8 cellular contexts compared by ENCODE assay signal in the genomic region with DNA sequence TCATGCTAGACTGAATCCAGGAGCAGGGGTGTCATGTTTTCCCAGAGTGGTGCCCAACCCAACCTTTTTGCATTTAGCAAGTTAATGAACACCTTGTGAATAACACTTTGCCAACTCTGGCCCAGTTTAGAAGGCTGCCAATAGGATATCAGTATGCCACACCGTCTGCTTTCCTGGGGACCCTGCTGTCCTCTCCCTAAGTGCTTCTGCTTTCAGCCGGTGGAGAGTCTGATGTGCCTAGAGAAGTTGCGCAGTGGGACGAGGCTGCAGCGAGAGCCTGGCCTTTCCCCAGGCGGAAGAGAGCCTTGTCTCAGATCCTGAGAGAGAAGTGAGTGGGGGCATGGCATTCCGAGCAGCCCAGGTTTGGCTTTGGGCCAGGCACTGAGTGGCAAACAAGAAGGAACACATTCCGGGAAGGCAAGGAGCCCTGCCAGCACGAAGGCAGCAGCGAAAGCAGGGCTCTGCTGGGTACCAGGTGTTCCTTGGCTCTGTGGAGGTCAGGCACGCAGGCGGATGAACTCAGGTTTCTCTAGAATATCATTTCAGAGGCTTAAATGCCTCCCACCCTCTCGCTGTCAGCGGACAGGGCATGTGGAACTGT. TPM values are rescaled to one million over a fixed set of nuclear protein-coding genes. Genes with fewer than 3 reads are reported as not detected.
A peak's percentile ranks its signal among the peaks of the same experiment; 100 is the strongest.
DNase-seq lines count a peak whose midpoint lies in the region; ATAC-seq, FAIRE-seq and TF ChIP-seq lines count a peak whose summit lies in the region.

No MANE protein-coding gene starts in this region.

- CTCF ChIA-PET in CD4-positive, alpha-beta memory T cell (lab: Charles Lee; ENCODE audit: partially characterized antibody): interaction anchor here (0.8 to 3.1 kb wide), 9 partner anchors 11 to 441 kb away, joined by 3 to 87 read pairs (median 7); no protein-coding TSS in a partner anchor
- CTCF ChIA-PET in GM12878 (lab: Yijun Ruan, JAX): interaction anchor here (0.6 to 4.2 kb wide), 13 partner anchors 13 to 1271 kb away, joined by 3 to 69 read pairs (median 6); no protein-coding TSS in a partner anchor

- H3K79me2 ChIP-seq in GM12878 (ENCODE audit: control insufficient read depth, insufficient read depth, low read length): no peaks in the 10 kb centered on the region

- H3K27ac Mint-ChIP-seq in CD4-positive, alpha-beta memory T cell: no peak overlapping the region

- SMC1A ChIA-PET in GM12878 (lab: Charles Lee; ENCODE audit: uncharacterized antibody, unreplicated experiment): interaction anchor here (0.9 to 5.9 kb wide), 8 partner anchors 13 to 410 kb away, joined by 3 to 49 read pairs (median 14); no protein-coding TSS in a partner anchor

- WGBS in GM12878 (ENCODE audit: insufficient coverage, insufficient replicate concordance, low lambda C conversion rate, missing lambda C conversion rate): 90% methylated on average over 14 of the region's 14 CpGs

- intact Hi-C loops in CD4-positive, alpha-beta memory T cell (cut with micrococcal nuclease): loop anchor here (5.0 kb wide), 1 partner anchor 768 kb away; no protein-coding TSS in a partner anchor
- intact Hi-C loops in GM12878 (cut with micrococcal nuclease; ENCODE audit: unreplicated experiment): loop anchor here (2.0 to 10.0 kb wide), 2 partner anchors 220 to 410 kb away; no protein-coding TSS in a partner anchor

- no peak for ATAC-seq in GM12878
- no peak for ATAC-seq in HG03045 (IDR thresholded peaks at IDR 0.05; ENCODE audit: unreplicated experiment)
- ATAC-seq in HG03342 (IDR thresholded peaks at IDR 0.05; ENCODE audit: unreplicated experiment): no peak

- no peaks in the 10 kb centered on the region for H4K20me1 ChIP-seq in GM12878 (ENCODE audit: control insufficient read depth, insufficient read depth)

- H3K4me2 ChIP-seq in GM12878 (ENCODE audit: control insufficient read depth, insufficient read depth): peak overlapping the region; percentile 86

- RAD21 ChIA-PET in GM12878 (lab: Charles Lee; ENCODE audit: unreplicated experiment): interaction anchor here (0.8 to 2.5 kb wide), 7 partner anchors 11 to 411 kb away, joined by 3 to 33 read pairs (median 5); no protein-coding TSS in a partner anchor

- no peaks in the 10 kb centered on the region for H3K27me3 ChIP-seq in CD4-positive, alpha-beta memory T cell (ENCODE audit: insufficient read depth, low read length)
- H3K27me3 ChIP-seq in GM12878 (replicated peaks in 1 of 2; ENCODE audit: control insufficient read depth in 2 of 2, insufficient read depth in 2 of 2, low read length in 1 of 2) (no peaks in the 10 kb centered on the region), kidney epithelial cell (ENCODE audit: control insufficient read depth, insufficient read depth, low read length) (no peaks in the 10 kb centered on the region), stomach smooth muscle (ENCODE audit: control insufficient read depth in 1 of 2, insufficient read depth in 2 of 2, low read length in 2 of 2) (no peaks in the 10 kb centered on the region)

- TF ChIP-seq RAD21 in GM12878 (IDR thresholded peaks at IDR 0.05; ENCODE audit: insufficient read depth, low read depth, low read length): no peak

- H3K27ac ChIP-seq in CD4-positive, alpha-beta memory T cell (ENCODE audit: low read depth, low read length): no peak overlapping the region
- H3K27ac ChIP-seq in GM12878 (ENCODE audit: control insufficient read depth, insufficient read depth): no peak overlapping the region
- peak overlapping the region; percentile 86 for H3K27ac ChIP-seq in stomach smooth muscle (ENCODE audit: low read length)

- H3K4me3 Mint-ChIP-seq in CD4-positive, alpha-beta memory T cell: peak overlapping the region in 5 of 8 donors; percentile 43 to 90 (median 84)

- H3K4me1 Mint-ChIP-seq in CD4-positive, alpha-beta memory T cell: peaks cover 0 to 1% (median 0%) of the 10 kb centered on the region in 4 donors

- peak overlapping the region; percentile 99 for H2AFZ ChIP-seq in GM12878 (ENCODE audit: control insufficient read depth, low read depth, low read length)

- in situ Hi-C loops in GM12878 (cut with MboI): loop anchor here (5.0 to 10.0 kb wide), 3 partner anchors 350 to 700 kb away; no protein-coding TSS in a partner anchor

- H3K9ac ChIP-seq in GM12878 (ENCODE audit: control insufficient read depth, insufficient read depth, low read length) (peak overlapping the region; percentile 76; the same call in 1 of the 2 replicates), stomach smooth muscle (ENCODE audit: low read length in 2 of 2) (peak overlapping the region; percentile 71 to 83)

- no peak for TF ChIP-seq POLR2A in GM12878 (IDR thresholded peaks at IDR 0.05; ENCODE audit: low read depth, low read length)

- no peaks in the 10 kb centered on the region for H3K9me3 ChIP-seq in CD4-positive, alpha-beta memory T cell (ENCODE audit: control insufficient read depth in 1 of 2, low read length in 2 of 2)
- no peaks in the 10 kb centered on the region for H3K9me3 ChIP-seq in GM12878 (replicated peaks; ENCODE audit: control insufficient read depth, insufficient read depth, low read length)
- no peaks in the 10 kb centered on the region for H3K9me3 ChIP-seq in stomach smooth muscle (ENCODE audit: control insufficient read depth in 2 of 2, low read length in 2 of 2)

- DNase-seq in CD4-positive, alpha-beta memory T cell: no peak
- DNase-seq in NCI-H187 treated with DMSO at 0.1 percent for 48 hours (lab: John Stamatoyannopoulos, UW) (peak; percentile 32), GM12878 (ENCODE audit: low read depth, low spot score) (no peak), kidney epithelial cell (ENCODE audit: low read depth) (peak; percentile 71), T-helper 9 cell (no peak)

- TF ChIP-seq CTCF in GM12878 (IDR thresholded peaks at IDR 0.05 in 2 of 3, conservative IDR thresholded peaks at IDR 0.05 in 1 of 3; ENCODE audit: control insufficient read depth in 2 of 3, extremely low read depth in 1 of 3, insufficient read depth in 1 of 3, low read depth in 3 of 3, low read length in 3 of 3): no peak
- no peak for TF ChIP-seq CTCF in kidney epithelial cell (IDR thresholded peaks at IDR 0.05; ENCODE audit: insufficient read depth, low read length, poor library complexity, severe bottlenecking)

- no peak for TF ChIP-seq EP300 in GM12878 (IDR thresholded peaks at IDR 0.05; ENCODE audit: borderline replicate concordance in 1 of 2, control insufficient read depth in 1 of 2, low read depth in 2 of 2, low read length in 2 of 2)

- no peaks in the 10 kb centered on the region for H3K36me3 ChIP-seq in CD4-positive, alpha-beta memory T cell (ENCODE audit: insufficient read depth, low read length)
- no peaks in the 10 kb centered on the region for H3K36me3 ChIP-seq in GM12878 (ENCODE audit: control insufficient read depth in 2 of 2, insufficient read depth in 2 of 2, low read length in 1 of 2)
- H3K36me3 ChIP-seq in kidney epithelial cell (ENCODE audit: control insufficient read depth, insufficient read depth, low read length): no peaks in the 10 kb centered on the region
- H3K36me3 ChIP-seq in stomach smooth muscle (ENCODE audit: control insufficient read depth in 2 of 2, insufficient read depth in 2 of 2, low read length in 2 of 2): no peaks in the 10 kb centered on the region

- H3K36me3 Mint-ChIP-seq in CD4-positive, alpha-beta memory T cell: no peaks in the 10 kb centered on the region

- FAIRE-seq in GM12878 (lab: Jason Lieb, UNC): no peak

- no peaks in the 10 kb centered on the region for H3K9me3 Mint-ChIP-seq in CD4-positive, alpha-beta memory T cell

- H3K4me1 ChIP-seq in CD4-positive, alpha-beta memory T cell (ENCODE audit: insufficient read depth, low read length): no peaks in the 10 kb centered on the region
- H3K4me1 ChIP-seq in GM12878 (ENCODE audit: control insufficient read depth, insufficient read depth, low read length) (no peaks in the 10 kb centered on the region), stomach smooth muscle (ENCODE audit: control insufficient read depth, insufficient read depth, low read length) (peaks cover 26% of the 10 kb centered on the region)

- no peak overlapping the region for H3K4me3 ChIP-seq in CD4-positive, alpha-beta memory T cell (ENCODE audit: low read length in 2 of 2)
- H3K4me3 ChIP-seq in GM12878 (no peak overlapping the region), kidney epithelial cell (ENCODE audit: low read depth, low read length) (peak overlapping the region; percentile 34), stomach smooth muscle (ENCODE audit: low read length in 2 of 2) (peak overlapping the region; percentile 75 to 81)

- H3K27me3 Mint-ChIP-seq in CD4-positive, alpha-beta memory T cell: peaks cover 0 to 2% of the 10 kb centered on the region in 2 donors

- BruUV-seq in GM12878 (replicated peaks; lab: Mats Ljungman, UMichigan): no TSS peak

- POLR2A ChIA-PET in CD4-positive, alpha-beta memory T cell (lab: Charles Lee; ENCODE audit: partially characterized antibody): no interaction called here
- POLR2A ChIA-PET in GM12878 (lab: Charles Lee): interaction anchor here (1.4 kb wide), 1 partner anchor 14 kb away, joined by 4 read pairs; no protein-coding TSS in a partner anchor

RNA-seq across cellular contexts. Expression of a gene that starts 36.9 kb away (rescaled TPM):
- 1 to 10 TPM; 1.1 to 2.6 TPM for total RNA-seq in CD4-positive, alpha-beta memory T cell
- polyA plus RNA-seq in CD4-positive, alpha-beta memory T cell: 1 to 10 TPM in 1 of 2 donors, under 1 TPM in 1; 0.69 to 1.4 TPM
- 3.1 and 3.5 TPM in 2 replicates for total RNA-seq in GM12878 (2013; cell fraction: nucleolus; rRNA removed)
- total RNA-seq in GM12878 (2014; rRNA removed) (1.5 and 2.0 TPM in 2 replicates), GM12878 (2014; rRNA removed; fragmentation: Illumina TruSeq; extraction: Trizol) (1.3 TPM in 2 replicates), GM12878 (2021) (1.8 and 2.4 TPM in 2 replicates), kidney epithelial cell (2.4 and 3.0 TPM in 2 replicates)
- 1.6 TPM for polyA plus RNA-seq in GM12878 (2011; ENCODE audit: low read depth)
- polyA plus RNA-seq in GM12878 (2011; rRNA removed) (5.2 and 5.6 TPM in 2 replicates), GM12878 (2014; fragmentation: Illumina TruSeq; extraction: Trizol) (2.1 and 2.2 TPM in 2 replicates), GM12878 (2014; fragmentation: Nextera tagmentation; extraction: Ambion mirVana) (1 to 10 TPM; 2.2 to 4.0 TPM), GM12878 (2014; rRNA removed) (0.87 and 1.3 TPM in 2 replicates), GM12878 (2016; fragmentation: Nextera tagmentation; extraction: Ambion mirVana) (1 to 10 TPM; 3.7 to 4.2 TPM)
- 2.5 and 3.3 TPM in 2 replicates for polyA plus RNA-seq in GM12878 (2011; cell fraction: cytosol; rRNA removed)
- 1.1 and 2.8 TPM in 2 replicates for polyA plus RNA-seq in GM12878 (2011; cell fraction: nucleus; rRNA removed)
- polyA plus RNA-seq in GM12878 (2012): 1.2 and 2.6 TPM in 2 replicates
- 9.1 and 12.0 TPM in 2 replicates for polyA minus RNA-seq in GM12878 (2011; rRNA and poly(A)+ RNA removed)
- polyA minus RNA-seq in GM12878 (2011; cell fraction: cytosol; rRNA and poly(A)+ RNA removed): 4.2 and 6.0 TPM in 2 replicates
- polyA minus RNA-seq in GM12878 (2011; cell fraction: nucleus; rRNA and poly(A)+ RNA removed): 0.85 and 1.4 TPM in 2 replicates

RNA-seq across cellular contexts. Expression of a gene that starts 37.2 kb away (rescaled TPM):
- 10 to 100 TPM; 37.9 to 44.0 TPM for total RNA-seq in CD4-positive, alpha-beta memory T cell
- 10 to 100 TPM in 1 of 2 donors, 1 to 10 TPM in 1; 7.8 to 18.1 TPM for polyA plus RNA-seq in CD4-positive, alpha-beta memory T cell
- total RNA-seq in GM12878 (2013; cell fraction: nucleolus; rRNA removed): 185 and 197 TPM in 2 replicates
- total RNA-seq in GM12878 (2014; rRNA removed) (17.8 and 20.2 TPM in 2 replicates), GM12878 (2014; rRNA removed; fragmentation: Illumina TruSeq; extraction: Trizol) (25.3 and 28.3 TPM in 2 replicates), GM12878 (2021) (18.7 and 23.3 TPM in 2 replicates), kidney epithelial cell (16.3 and 17.0 TPM in 2 replicates)
- polyA plus RNA-seq in GM12878 (2011; ENCODE audit: low read depth): 7.7 TPM
- polyA plus RNA-seq in GM12878 (2011; rRNA removed) (17.0 and 17.3 TPM in 2 replicates), GM12878 (2014; fragmentation: Illumina TruSeq; extraction: Trizol) (11.7 and 13.7 TPM in 2 replicates), GM12878 (2014; fragmentation: Nextera tagmentation; extraction: Ambion mirVana) (1 to 10 TPM; 3.3 to 5.9 TPM), GM12878 (2014; rRNA removed) (6.5 and 8.3 TPM in 2 replicates), GM12878 (2016; fragmentation: Nextera tagmentation; extraction: Ambion mirVana) (10 to 100 TPM; 10.6 to 12.7 TPM)
- polyA plus RNA-seq in GM12878 (2011; cell fraction: cytosol; rRNA removed): 10.5 and 13.0 TPM in 2 replicates
- polyA plus RNA-seq in GM12878 (2011; cell fraction: nucleus; rRNA removed): 28.0 and 31.0 TPM in 2 replicates
- polyA plus RNA-seq in GM12878 (2012): 7.7 and 8.6 TPM in 2 replicates
- 71.1 and 101 TPM in 2 replicates for polyA minus RNA-seq in GM12878 (2011; rRNA and poly(A)+ RNA removed)
- 19.0 and 21.0 TPM in 2 replicates for polyA minus RNA-seq in GM12878 (2011; cell fraction: cytosol; rRNA and poly(A)+ RNA removed)
- 47.8 and 80.0 TPM in 2 replicates for polyA minus RNA-seq in GM12878 (2011; cell fraction: nucleus; rRNA and poly(A)+ RNA removed)

RNA-seq across cellular contexts. Expression of a gene that starts 42.5 kb away (rescaled TPM):
- not detected for total RNA-seq in CD4-positive, alpha-beta memory T cell
- polyA plus RNA-seq in CD4-positive, alpha-beta memory T cell: not detected
- not detected in 2 replicates for total RNA-seq in GM12878 (2013; cell fraction: nucleolus; rRNA removed)
- not detected in 2 replicates for total RNA-seq in GM12878 (2014; rRNA removed)
- not detected in 2 replicates for total RNA-seq in GM12878 (2014; rRNA removed; fragmentation: Illumina TruSeq; extraction: Trizol)
- total RNA-seq in GM12878 (2021): not detected in 2 replicates
- polyA plus RNA-seq in GM12878 (2011; ENCODE audit: low read depth): not detected
- not detected in 2 replicates for polyA plus RNA-seq in GM12878 (2011; rRNA removed)
- polyA plus RNA-seq in GM12878 (2011; cell fraction: cytosol; rRNA removed): not detected in 2 replicates
- not detected in 2 replicates for polyA plus RNA-seq in GM12878 (2011; cell fraction: nucleus; rRNA removed)
- not detected in 2 replicates for polyA plus RNA-seq in GM12878 (2012)
- polyA plus RNA-seq in GM12878 (2014; fragmentation: Illumina TruSeq; extraction: Trizol): not detected in 2 replicates
- under 1 TPM in 1 of 2 experiments, not detected in 1; 0.02 TPM for polyA plus RNA-seq in GM12878 (2014; fragmentation: Nextera tagmentation; extraction: Ambion mirVana)
- not detected in 2 replicates for polyA plus RNA-seq in GM12878 (2014; rRNA removed)
- under 1 TPM in 1 of 2 experiments, not detected in 1; 0.35 TPM for polyA plus RNA-seq in GM12878 (2016; fragmentation: Nextera tagmentation; extraction: Ambion mirVana)
- not detected in 2 replicates for polyA minus RNA-seq in GM12878 (2011; rRNA and poly(A)+ RNA removed)
- not detected in 2 replicates for polyA minus RNA-seq in GM12878 (2011; cell fraction: cytosol; rRNA and poly(A)+ RNA removed)
- polyA minus RNA-seq in GM12878 (2011; cell fraction: nucleus; rRNA and poly(A)+ RNA removed): not detected in 2 replicates
- total RNA-seq in kidney epithelial cell: 0.89 and 2.4 TPM in 2 replicates

Comparison
In these comparisons a context has a peak if more than half of its experiments do, and no peak if none do; other contexts are left out.
1. DNase-seq: peak in NCI-H187 treated with DMSO at 0.1 percent for 48 hours (single experiment) and kidney epithelial cell (single experiment); none in CD4-positive, alpha-beta memory T cell (0 of 5), GM12878 (single experiment) and T-helper 9 cell (single experiment).
2. H3K4me3 ChIP-seq: peak in kidney epithelial cell (single experiment) and stomach smooth muscle (2 of 2); none in CD4-positive, alpha-beta memory T cell (0 of 2) and GM12878 (single experiment).